Comparison of ENCODE assay signal across 23 cellular contexts in the genomic region with DNA sequence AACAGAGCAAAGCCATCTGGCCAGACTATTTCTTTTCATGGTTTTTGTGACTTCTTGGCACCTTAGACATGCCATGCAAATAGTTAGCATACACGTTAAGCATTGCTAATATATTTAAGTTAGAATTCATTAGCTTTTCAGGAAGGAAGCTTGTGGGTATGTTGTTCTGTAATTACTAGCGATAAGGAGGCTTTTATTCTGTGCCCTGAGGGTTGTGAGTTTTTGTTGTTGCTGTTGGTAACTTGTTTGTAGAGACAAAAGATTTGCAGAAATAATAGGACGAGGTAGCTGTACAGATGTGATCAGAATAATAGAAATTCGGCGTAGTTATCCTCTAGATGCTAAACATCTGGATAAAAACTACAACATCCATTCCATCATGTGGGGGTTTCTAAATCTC.
A peak's percentile ranks its signal among the peaks of the same experiment; 100 is the strongest.
DNase-seq lines count a peak whose midpoint lies in the region; TF ChIP-seq lines count a peak whose summit lies in the region.
"Had no signal": no experiment of that assay in that cellular context is flagged by ENCODE, and none has a peak within 500 bp of the region (broad histone marks: within the 10 kb centered on the region; RNA-seq: fewer than 3 reads in every experiment).

No MANE protein-coding gene starts in this region.

- H3K4me3 ChIP-seq in Loucy (ENCODE audit: low read length, poor library complexity, severe bottlenecking): no peak overlapping the region
- H3K4me3 ChIP-seq in SK-N-MC: no peak overlapping the region
- no peak overlapping the region for H3K4me3 ChIP-seq in MG63
- H3K4me3 ChIP-seq: SJCRH30 had no signal

- DNase-seq in SK-N-MC (ENCODE audit: low read depth, low spot score) (peak; percentile 60), endothelial cell (ENCODE audit: low spot score) (no peak), type B pancreatic cell (ENCODE audit: extremely low spot score, unreplicated experiment) (no peak), foreskin melanocyte (no peak), MG63 (no peak)
- DNase-seq in stimulated activated CD4-positive, alpha-beta T cell treated with anti-CD3 and anti-CD28 coated beads, Interleukin-4, amount 100 ng/mL, for 1 hour: no peak
- DNase-seq: C1 segment of cervical spinal cord; CD4-positive, alpha-beta memory T cell; COR-L47; DMS53; H9; IMR-90; KG1; NCI-H1092 treated with DMSO at 0.1 percent for 48 hours; NCI-H1436; NCI-H187; NCI-H2081 treated with DMSO at 0.1 percent for 48 hours; NCI-H524; NCI-H748 treated with DMSO at 0.1 percent for 48 hours; NK-92 treated with Interleukin-12 subunit alpha and Interleukin-12 subunit beta, amount 100 ng/mL, for 24 hours; PC-3; SJCRH30 had no signal

- H3F3A ChIP-seq in Loucy (ENCODE audit: low read depth): no peaks in the 10 kb centered on the region

- no peak overlapping the region for H3K4me3 Mint-ChIP-seq in endothelial cell (ENCODE audit: unreplicated experiment)
- no peak overlapping the region for H3K4me3 Mint-ChIP-seq in type B pancreatic cell
- H3K4me3 Mint-ChIP-seq: CD4-positive, alpha-beta memory T cell; H9 had no signal

- peaks cover 27% of the 10 kb centered on the region for H3K4me1 ChIP-seq in Loucy (ENCODE audit: insufficient read depth, low read length, poor library complexity, severe bottlenecking)

- H3K9ac ChIP-seq in Loucy (ENCODE audit: low read depth, low read length, poor library complexity, severe bottlenecking): peak overlapping the region; percentile 10
- no peak overlapping the region for H3K9ac ChIP-seq in SK-N-MC (ENCODE audit: insufficient read length)

- H3K9me3 Mint-ChIP-seq in endothelial cell (ENCODE audit: unreplicated experiment): no peaks in the 10 kb centered on the region
- peaks cover 4% of the 10 kb centered on the region for H3K9me3 Mint-ChIP-seq in type B pancreatic cell
- H3K9me3 Mint-ChIP-seq: H9 had no signal

- H3K27ac ChIP-seq in SK-N-MC: no peak overlapping the region
- H3K27ac ChIP-seq: SJCRH30 had no signal

- H3K36me3 Mint-ChIP-seq in endothelial cell (ENCODE audit: low read depth, unreplicated experiment): no peaks in the 10 kb centered on the region
- H3K36me3 Mint-ChIP-seq in type B pancreatic cell: peaks cover 10% of the 10 kb centered on the region

- no peaks in the 10 kb centered on the region for H4K20me1 ChIP-seq in Loucy (ENCODE audit: insufficient read depth, low read length, poor library complexity, severe bottlenecking)

- H3K9me3 ChIP-seq in Loucy (ENCODE audit: insufficient read depth, low read depth, low read length) (no peaks in the 10 kb centered on the region), SK-N-MC (ENCODE audit: low read depth, low read length) (no peaks in the 10 kb centered on the region), MG63 (no peaks in the 10 kb centered on the region)
- H3K9me3 ChIP-seq: SJCRH30 had no signal

- H3K4me1 Mint-ChIP-seq in endothelial cell (ENCODE audit: unreplicated experiment) (peaks cover 21% of the 10 kb centered on the region), type B pancreatic cell (ENCODE audit: unreplicated experiment) (peaks cover 26% of the 10 kb centered on the region)

- peak overlapping the region; percentile 51 for H3K4me2 ChIP-seq in Loucy (ENCODE audit: low read depth, low read length, poor library complexity, severe bottlenecking)

- no peaks in the 10 kb centered on the region for H3K79me2 ChIP-seq in Loucy (ENCODE audit: insufficient read depth, low read length)

- no peak overlapping the region for H2AFZ ChIP-seq in Loucy (ENCODE audit: low read length)

- no peaks in the 10 kb centered on the region for H3K9me2 ChIP-seq in Loucy (replicated peaks; ENCODE audit: low read depth, low read length)

- H3K27ac Mint-ChIP-seq in endothelial cell (ENCODE audit: unreplicated experiment) (peak overlapping the region; percentile 26), type B pancreatic cell (peak overlapping the region; percentile 13)
- H3K27ac Mint-ChIP-seq: CD4-positive, alpha-beta memory T cell; H9 had no signal

- TF ChIP-seq CTCF in Loucy (conservative IDR thresholded peaks at IDR 0.05; ENCODE audit: low read length): no peak
- no peak for TF ChIP-seq CTCF in endothelial cell (IDR thresholded peaks at IDR 0.05; ENCODE audit: unreplicated experiment)
- TF ChIP-seq CTCF in type B pancreatic cell (conservative IDR thresholded peaks at IDR 0.05): no peak

- H3K27me3 ChIP-seq in Loucy (ENCODE audit: insufficient read depth, low read length, poor library complexity, severe bottlenecking): no peaks in the 10 kb centered on the region
- H3K27me3 ChIP-seq in MG63: no peaks in the 10 kb centered on the region
- H3K27me3 ChIP-seq: SJCRH30 had no signal

- H3K36me3 ChIP-seq in Loucy (ENCODE audit: insufficient read depth, low read length): no peaks in the 10 kb centered on the region
- peaks cover 4% of the 10 kb centered on the region; the same call in 1 of the 2 replicates for H3K36me3 ChIP-seq in SK-N-MC (ENCODE audit: insufficient read depth, low read length)
- no peaks in the 10 kb centered on the region for H3K36me3 ChIP-seq in MG63

- H3K27me3 Mint-ChIP-seq in endothelial cell (ENCODE audit: unreplicated experiment) (peaks cover 2% of the 10 kb centered on the region), type B pancreatic cell (no peaks in the 10 kb centered on the region)
- H3K27me3 Mint-ChIP-seq: CD4-positive, alpha-beta memory T cell had no signal
